In the genomic region with DNA sequence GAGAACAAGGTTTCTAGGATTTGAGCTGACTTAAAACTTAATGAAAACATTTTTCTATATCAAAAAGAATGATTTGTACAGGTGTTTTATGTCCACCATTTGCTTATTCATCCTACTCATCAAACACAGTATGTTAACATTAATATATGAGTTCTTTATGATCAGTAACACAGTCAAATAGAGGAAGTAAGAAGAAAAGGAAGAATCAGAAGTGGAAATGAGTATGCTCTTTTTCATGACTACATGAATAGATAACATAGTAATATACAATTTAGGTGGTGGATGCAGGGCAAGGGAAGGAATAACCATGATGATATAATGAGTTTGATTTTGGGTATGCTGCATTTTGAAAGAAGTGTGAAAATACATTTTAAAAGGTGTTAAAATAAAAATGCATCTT, we compare ENCODE assay signal across 17 cellular contexts. TPM values are rescaled to one million over a fixed set of nuclear protein-coding genes. Genes with fewer than 3 reads are reported as not detected.
DNase-seq lines count a peak whose midpoint lies in the region; ATAC-seq, FAIRE-seq and TF ChIP-seq lines count a peak whose summit lies in the region.
"Had no signal": no experiment of that assay in that cellular context is flagged by ENCODE, and none has a peak within 500 bp of the region (broad histone marks: within the 10 kb centered on the region; RNA-seq: fewer than 3 reads in every experiment).

No MANE protein-coding gene starts in this region.

- DNase-seq in caudate nucleus (lab: John Stamatoyannopoulos, UW) (no peak), small intestine (no peak), transverse colon (no peak), NCI-H526 treated with DMSO at 0.1 percent for 48 hours (lab: John Stamatoyannopoulos, UW) (no peak)
- DNase-seq: activated CD8-positive, alpha-beta memory T cell treated with anti-CD3 and anti-CD28 coated beads, Interleukin-2, amount 50 U/mL, for 48 hours; body of pancreas; NCI-H1694 treated with DMSO at 0.1 percent for 48 hours; NK-92 treated with Interleukin-12 subunit alpha and Interleukin-12 subunit beta, amount 100 ng/mL, for 24 hours; stomach had no signal

- H3K4me3 ChIP-seq in small intestine (ENCODE audit: low read depth in 1 of 2, low read length in 2 of 2): no peak overlapping the region
- H3K4me3 ChIP-seq in transverse colon: no peak overlapping the region
- H3K4me3 ChIP-seq: body of pancreas, lung, stomach had no signal

- H3K27ac Mint-ChIP-seq in activated T-helper 17 cell treated with anti-CD3 and anti-CD28 coated beads, Interleukin-2, amount 50 U/mL, for 72 hours: peak overlapping the region; percentile 32
- H3K27ac Mint-ChIP-seq: T-helper 1 cell treated with Interleukin-12 subunit alpha and Interleukin-12 subunit beta and Interleukin-4 antibody, amounts not matched to agents 30 μg/mL and 1 μg/mL, for 36 hours had no signal

- no peaks in the 10 kb centered on the region for H3K27me3 ChIP-seq in small intestine (ENCODE audit: control insufficient read depth in 2 of 2, insufficient read depth in 2 of 2, low read length in 2 of 2)
- no peaks in the 10 kb centered on the region for H3K27me3 ChIP-seq in transverse colon
- H3K27me3 ChIP-seq: body of pancreas, stomach had no signal

- no peak overlapping the region for H3K4me3 Mint-ChIP-seq in activated T-helper 17 cell treated with anti-CD3 and anti-CD28 coated beads, Interleukin-2, amount 50 U/mL, for 72 hours
- H3K4me3 Mint-ChIP-seq: T-helper 1 cell treated with Interleukin-12 subunit alpha and Interleukin-12 subunit beta and Interleukin-4 antibody, amounts not matched to agents 30 μg/mL and 1 μg/mL, for 36 hours had no signal

- no peak for FAIRE-seq in small intestine (lab: Jason Lieb, UNC)
- FAIRE-seq: endothelial cell of umbilical vein, H54 had no signal

- intact Hi-C loops in transverse colon (cut with DNase I; ENCODE audit: low total_unique reads): no loop called here

- peaks cover 0 to 4% of the 10 kb centered on the region in 2 donors for H3K36me3 ChIP-seq in small intestine (ENCODE audit: control insufficient read depth in 2 of 2, insufficient read depth in 2 of 2, low read length in 2 of 2)
- peaks cover 0 to 12% (median 5%) of the 10 kb centered on the region in 4 donors for H3K36me3 ChIP-seq in transverse colon

- H3K9me3 ChIP-seq in small intestine (ENCODE audit: control insufficient read depth, low read depth) (no peaks in the 10 kb centered on the region), transverse colon (no peaks in the 10 kb centered on the region)
- H3K9me3 ChIP-seq: body of pancreas, stomach had no signal

- TF ChIP-seq CTCF in transverse colon (IDR thresholded peaks at IDR 0.05): no peak

- H3K4me1 ChIP-seq in small intestine (ENCODE audit: control insufficient read depth in 2 of 2, insufficient read depth in 1 of 2, low read depth in 1 of 2, low read length in 1 of 2) (peaks cover 0 to 2% of the 10 kb centered on the region in 2 donors), transverse colon (peaks cover 0 to 10% (median 3%) of the 10 kb centered on the region in 4 donors)
- H3K4me1 ChIP-seq: body of pancreas had no signal

- in situ Hi-C loops in transverse colon (cut with MboI; ENCODE audit: low pct_ligation_motif_present in 1 of 4, low pct_unique_long_range_greater_than_20kb in 1 of 4, low sequenced_read_pairs in 3 of 4): no loop called here

- no peaks in the 10 kb centered on the region for H3K9me3 Mint-ChIP-seq in activated T-helper 17 cell treated with anti-CD3 and anti-CD28 coated beads, Interleukin-2, amount 50 U/mL, for 72 hours

- no peak for TF ChIP-seq POLR2A in transverse colon (IDR thresholded peaks at IDR 0.05)

- peak; percentile 57 for ATAC-seq in GM18861 (IDR thresholded peaks at IDR 0.05; ENCODE audit: unreplicated experiment)
- peak; percentile 56 for ATAC-seq in GM21619 (IDR thresholded peaks at IDR 0.05; ENCODE audit: unreplicated experiment)
- ATAC-seq in HG03378 (IDR thresholded peaks at IDR 0.05; ENCODE audit: unreplicated experiment): peak; percentile 82
- no peak for ATAC-seq in activated T-helper 17 cell treated with anti-CD3 and anti-CD28 coated beads, Interleukin-2, amount 50 U/mL, for 72 hours (replicated peaks)
- ATAC-seq: body of pancreas had no signal

- H3K27me3 Mint-ChIP-seq in activated T-helper 17 cell treated with anti-CD3 and anti-CD28 coated beads, Interleukin-2, amount 50 U/mL, for 72 hours: no peaks in the 10 kb centered on the region

- peaks cover 14% of the 10 kb centered on the region for H3K4me1 Mint-ChIP-seq in activated T-helper 17 cell treated with anti-CD3 and anti-CD28 coated beads, Interleukin-2, amount 50 U/mL, for 72 hours

- H3K36me3 Mint-ChIP-seq in activated T-helper 17 cell treated with anti-CD3 and anti-CD28 coated beads, Interleukin-2, amount 50 U/mL, for 72 hours (ENCODE audit: low read depth): peaks cover 74% of the 10 kb centered on the region

- TF ChIP-seq EP300 in transverse colon (IDR thresholded peaks at IDR 0.05; ENCODE audit: low read depth): no peak

- no peak overlapping the region for H3K27ac ChIP-seq in caudate nucleus (ENCODE audit: low read depth, low read length)
- no peak overlapping the region for H3K27ac ChIP-seq in small intestine (ENCODE audit: low read depth in 1 of 2, low read length in 1 of 2)
- no peak overlapping the region for H3K27ac ChIP-seq in transverse colon
- H3K27ac ChIP-seq: body of pancreas, stomach had no signal

RNA-seq across cellular contexts. Expression of a gene that starts 16.5 kb away (rescaled TPM):
- 1 to 10 TPM; 7.9 to 8.7 TPM for total RNA-seq in activated T-helper 17 cell treated with anti-CD3 and anti-CD28 coated beads, Interleukin-2, amount 50 U/mL, for 72 hours
- polyA plus RNA-seq in small intestine: 1 to 10 TPM in 2 of 3 donors, under 1 TPM in 1; 0.45 to 1.8 (median 1.6) TPM
- total RNA-seq in transverse colon: 1 to 10 TPM in 3 of 4 donors, under 1 TPM in 1; 0.20 to 5.6 (median 2.2) TPM

RNA-seq across cellular contexts. Expression of a gene that starts 28.9 kb away (rescaled TPM):
- total RNA-seq in activated T-helper 17 cell treated with anti-CD3 and anti-CD28 coated beads, Interleukin-2, amount 50 U/mL, for 72 hours: 10 to 100 TPM; 16.3 to 21.6 TPM
- 10 to 100 TPM in 2 of 3 donors, 1 to 10 TPM in 1; 7.7 to 22.1 (median 11.3) TPM for polyA plus RNA-seq in small intestine
- 10 to 100 TPM in 2 of 4 donors, 1 to 10 TPM in 1, not detected in 1; 10.0 to 14.1 (median 11.4) TPM for total RNA-seq in transverse colon
